In genomic region chr1:224651188-224651587, GRCh38 we compare ENCODE assay signal across 18 cellular contexts. TPM values are rescaled to one million over a fixed set of nuclear protein-coding genes. Genes with fewer than 3 reads are reported as not detected.
A peak's percentile ranks its signal among the peaks of the same experiment; 100 is the strongest.
DNase-seq lines count a peak whose midpoint lies in the region; ATAC-seq and TF ChIP-seq lines count a peak whose summit lies in the region.
"Had no signal": no experiment of that assay in that cellular context is flagged by ENCODE, and none has a peak within 500 bp of the region (broad histone marks: within the 10 kb centered on the region; RNA-seq: fewer than 3 reads in every experiment).

No MANE protein-coding gene starts in this region.

- H3K9me3 Mint-ChIP-seq in GM23338 (no peaks in the 10 kb centered on the region), nephron progenitor cell (no peaks in the 10 kb centered on the region)
- H3K9me3 Mint-ChIP-seq: CD8-positive, alpha-beta T cell had no signal

- BruUV-seq in PC-9 (replicated peaks; lab: Mats Ljungman, UMichigan) = no TSS peak

- DNase-seq in GM23338 (ENCODE audit: low spot score) (no peak), PC-9 (no peak), fibroblast of pulmonary artery (ENCODE audit: low read depth) (peak; percentile 14), nephron progenitor cell (no peak), amniotic stem cell (lab: John Stamatoyannopoulos, UW) (no peak)
- DNase-seq: 8988T; CD8-positive, alpha-beta T cell; COR-L47; DMS 273 treated with DMSO at 0.1 percent for 48 hours; DMS53; DND-41; EL; GM23248; HCEC 1CT had no signal

- no peak overlapping the region for H3K4me3 Mint-ChIP-seq in GM23338
- no peak overlapping the region for H3K4me3 Mint-ChIP-seq in nephron progenitor cell
- H3K4me3 Mint-ChIP-seq: CD8-positive, alpha-beta T cell had no signal

- H3K27ac ChIP-seq in GM23338 (ENCODE audit: low read depth) = no peak overlapping the region
- H3K27ac ChIP-seq in PC-9 = peak overlapping the region; percentile 60
- H3K27ac ChIP-seq: BLaER1, GM23248 had no signal

- no peaks in the 10 kb centered on the region for H3K9me3 ChIP-seq in PC-9 (ENCODE audit: insufficient read depth, low read depth)
- H3K9me3 ChIP-seq: BLaER1 had no signal

- H3K79me2 ChIP-seq in GM23338 (replicated peaks; ENCODE audit: insufficient read depth) (no peaks in the 10 kb centered on the region), PC-9 (ENCODE audit: low read depth) (0 out of 2 replicates have a peak, but pooled peaks cover 7% of the 10 kb centered on the region)

- H2AFZ ChIP-seq in GM23338 (no peak overlapping the region), PC-9 (no peak overlapping the region)
- H2AFZ ChIP-seq: GM23248 had no signal

- no peaks in the 10 kb centered on the region for H3K36me3 Mint-ChIP-seq in GM23338 (ENCODE audit: low read depth)
- H3K36me3 Mint-ChIP-seq in nephron progenitor cell (ENCODE audit: low read depth) = no peaks in the 10 kb centered on the region
- H3K36me3 Mint-ChIP-seq: CD8-positive, alpha-beta T cell had no signal

- H3K4me1 Mint-ChIP-seq in GM23338 = peaks cover 13% of the 10 kb centered on the region
- H3K4me1 Mint-ChIP-seq in nephron progenitor cell = peaks cover 18% of the 10 kb centered on the region

- POLR2A ChIA-PET in PC-9 (lab: Charles Lee; ENCODE audit: unreplicated experiment) = no interaction called here

- ATAC-seq in GM23338 = no peak
- no peak for ATAC-seq in HG03469 (IDR thresholded peaks at IDR 0.05; ENCODE audit: unreplicated experiment)
- no peak for ATAC-seq in GM18907 (IDR thresholded peaks at IDR 0.05; ENCODE audit: unreplicated experiment)
- ATAC-seq: CD8-positive, alpha-beta T cell; GM12878 had no signal

- H3K36me3 ChIP-seq in GM23338 (ENCODE audit: insufficient read depth) = no peaks in the 10 kb centered on the region
- no peaks in the 10 kb centered on the region for H3K36me3 ChIP-seq in PC-9 (ENCODE audit: low read depth)
- H3K36me3 ChIP-seq: BLaER1 had no signal

- H3K27me3 ChIP-seq in GM23338 (ENCODE audit: insufficient read depth) (no peaks in the 10 kb centered on the region), PC-9 (ENCODE audit: insufficient read depth, low read depth) (no peaks in the 10 kb centered on the region)
- H3K27me3 ChIP-seq: BLaER1 had no signal

- no peak overlapping the region for H3K4me2 ChIP-seq in GM23338
- H3K4me2 ChIP-seq in PC-9 = peak overlapping the region; percentile 64
- H3K4me2 ChIP-seq: BLaER1 had no signal

- intact Hi-C loops in PC-9 (cut with micrococcal nuclease; ENCODE audit: unreplicated experiment) = loop anchor here (5.0 kb wide), 1 partner anchor 34 kb away; the partner anchor contains the start of gene CNIH3

- H3K27me3 Mint-ChIP-seq in GM23338 (ENCODE audit: insufficient read depth, low read depth, poor library complexity) = peaks cover 3% of the 10 kb centered on the region
- peaks cover 9% of the 10 kb centered on the region for H3K27me3 Mint-ChIP-seq in nephron progenitor cell (ENCODE audit: low read depth, poor library complexity)

- H3F3A ChIP-seq in GM23338 (replicated peaks; ENCODE audit: low read depth) = no peaks in the 10 kb centered on the region
- H3F3A ChIP-seq in PC-9 (ENCODE audit: insufficient read depth, low read depth) = peaks cover 22% of the 10 kb centered on the region

- CTCF ChIA-PET in PC-9 (lab: Charles Lee) = no interaction called here

- 0 out of 2 replicates have a peak, but pooled peaks cover 1% of the 10 kb centered on the region for H3K9me2 ChIP-seq in GM23338 (ENCODE audit: insufficient read depth)
- no peaks in the 10 kb centered on the region for H3K9me2 ChIP-seq in PC-9 (ENCODE audit: insufficient read depth)

- H4K20me1 ChIP-seq in GM23338 (replicated peaks; ENCODE audit: insufficient read depth) (no peaks in the 10 kb centered on the region), PC-9 (ENCODE audit: insufficient read depth) (no peaks in the 10 kb centered on the region)
- H4K20me1 ChIP-seq: BLaER1 had no signal

- H3K4me1 ChIP-seq in GM23338 (ENCODE audit: insufficient read depth) (peaks cover 5% of the 10 kb centered on the region; the same call in 1 of the 2 replicates), PC-9 (replicated peaks; ENCODE audit: insufficient read depth) (peaks cover 25% of the 10 kb centered on the region)
- H3K4me1 ChIP-seq: BLaER1 had no signal

- TF ChIP-seq CTCF in GM23338 (conservative IDR thresholded peaks at IDR 0.05; ENCODE audit: low read depth in 2 of 2) (no peak), PC-9 (conservative IDR thresholded peaks at IDR 0.05) (no peak), fibroblast of pulmonary artery (IDR thresholded peaks at IDR 0.05; ENCODE audit: low read length, missing control alignments) (no peak), nephron progenitor cell (IDR thresholded peaks at IDR 0.05) (no peak)

- H3K4me3 ChIP-seq in GM23338 (no peak overlapping the region), PC-9 (no peak overlapping the region), fibroblast of pulmonary artery (replicated peaks; ENCODE audit: low read depth, low read length) (no peak overlapping the region)
- H3K4me3 ChIP-seq: BLaER1, GM12878, GM23248 had no signal

- H3K27ac Mint-ChIP-seq in GM23338 (peak overlapping the region; percentile 10; the same call in 1 of the 2 replicates), nephron progenitor cell (peak overlapping the region; percentile 88)
- H3K27ac Mint-ChIP-seq: CD8-positive, alpha-beta T cell had no signal

TF ChIP-seq in GM23338, 12 proteins besides CTCF, POLR2A, EP300 and RAD21 (continues in another document):
- TF ChIP-seq CREB1 (CRISPR knock-in tag; IDR thresholded peaks at IDR 0.05; ENCODE audit: low read depth) (no peak), EZH2 (IDR thresholded peaks at IDR 0.05; ENCODE audit: low read depth, unreplicated experiment) (no peak), ZNF331 (CRISPR knock-in tag; IDR thresholded peaks at IDR 0.05; ENCODE audit: low read depth) (no peak), ZNF114 (CRISPR knock-in tag; IDR thresholded peaks at IDR 0.05) (no peak), ETS1 (IDR thresholded peaks at IDR 0.05) (no peak), REST (IDR thresholded peaks at IDR 0.05; ENCODE audit: unreplicated experiment) (no peak), JUNB (IDR thresholded peaks at IDR 0.05; ENCODE audit: unreplicated experiment) (no peak)

RNA-seq across cellular contexts. Expression of gene CNIH3, which starts 35.1 kb away (rescaled TPM):
- 5.1 and 5.9 TPM in 2 replicates for total RNA-seq in GM23338 (2014; rRNA removed; shearing (Covaris generic))
- 3.0 and 3.6 TPM in 2 replicates for polyA plus RNA-seq in GM23338 (2016; fragmentation: Nextera tagmentation; extraction: Ambion mirVana)
- 7.4 and 8.4 TPM in 2 replicates for total RNA-seq in PC-9 (2021)
